Comparison of ENCODE assay signal across 16 cellular contexts in the genomic region with DNA sequence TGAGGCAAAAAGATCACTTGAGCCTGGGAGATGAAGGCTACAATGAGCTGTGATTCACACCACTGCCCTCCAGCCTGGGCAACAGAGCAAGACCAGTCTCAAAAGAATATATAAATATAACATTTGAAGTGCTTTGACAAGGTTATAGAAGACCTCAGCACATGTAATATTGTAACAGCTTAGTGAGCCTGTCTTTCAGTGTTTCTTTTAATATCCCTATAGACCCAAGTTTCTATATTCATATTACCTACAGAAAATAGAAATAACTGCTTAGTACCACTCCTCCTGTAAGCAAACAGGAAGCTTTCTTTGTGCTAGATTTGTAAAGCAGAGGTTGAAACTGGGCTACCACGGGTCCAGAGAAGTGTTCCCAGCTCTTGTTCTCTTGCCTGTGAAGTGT.
DNase-seq lines count a peak whose midpoint lies in the region; ATAC-seq, FAIRE-seq and TF ChIP-seq lines count a peak whose summit lies in the region.
"Had no signal": no experiment of that assay in that cellular context is flagged by ENCODE, and none has a peak within 500 bp of the region (broad histone marks: within the 10 kb centered on the region; RNA-seq: fewer than 3 reads in every experiment).

No MANE protein-coding gene starts in this region.

- no peaks in the 10 kb centered on the region for H3K27me3 Mint-ChIP-seq in activated CD4-positive, alpha-beta T cell treated with anti-CD3 and anti-CD28 coated beads, Interleukin-2, amount 10 ng/mL, durations not matched to agents 24 days and 14 days
- H3K27me3 Mint-ChIP-seq in activated T-helper 2 cell treated with anti-CD3 and anti-CD28 coated beads, Interferon-gamma antibody, Interleukin-2, Interleukin-4, amounts not matched to agents 10 μg/mL and 5 μg/mL and 100 μg/mL, durations not matched to agents 14 hours and 24 hours and 36 hours (ENCODE audit: low read depth) = no peaks in the 10 kb centered on the region

- no peaks in the 10 kb centered on the region for H4K20me1 ChIP-seq in Karpas-422 (ENCODE audit: insufficient read depth, low read depth, low read length)

- H3K27ac Mint-ChIP-seq in activated CD4-positive, alpha-beta T cell treated with anti-CD3 and anti-CD28 coated beads, Interleukin-2, amount 10 ng/mL, durations not matched to agents 24 days and 14 days = no peak overlapping the region
- H3K27ac Mint-ChIP-seq in activated T-helper 2 cell treated with anti-CD3 and anti-CD28 coated beads, Interferon-gamma antibody, Interleukin-2, Interleukin-4, amounts not matched to agents 10 μg/mL and 5 μg/mL and 100 μg/mL, durations not matched to agents 14 hours and 24 hours and 36 hours = no peak overlapping the region

- no peaks in the 10 kb centered on the region for H3K9me2 ChIP-seq in Karpas-422 (replicated peaks; ENCODE audit: insufficient read depth, low read length)

- DNase-seq in NCI-H2029 (lab: John Stamatoyannopoulos, UW) (peak; percentile 42), NCI-H2029 treated with DMSO at 0.1 percent for 48 hours (lab: John Stamatoyannopoulos, UW) (no peak), Karpas-422 (peak; percentile 95), pancreas (no peak), esophagus muscularis mucosa (ENCODE audit: extremely low spot score) (no peak)
- no peak for DNase-seq in activated CD4-positive, alpha-beta T cell treated with anti-CD3 and anti-CD28 coated beads, Interleukin-2, amount 10 ng/mL, durations not matched to agents 24 days and 14 days
- DNase-seq in activated T-helper 2 cell treated with anti-CD3 and anti-CD28 coated beads, Interferon-gamma antibody, Interleukin-2, Interleukin-4, amounts not matched to agents 10 μg/mL and 5 μg/mL and 100 μg/mL, durations not matched to agents 14 hours and 24 hours and 36 hours (ENCODE audit: low spot score) = no peak
- DNase-seq: adrenal gland, NCI-H1436 treated with DMSO at 0.1 percent for 48 hours, NCI-H69, SHP77 had no signal

- H3K27me3 ChIP-seq in Karpas-422 (ENCODE audit: low read length) = no peaks in the 10 kb centered on the region
- no peaks in the 10 kb centered on the region for H3K27me3 ChIP-seq in pancreas
- no peaks in the 10 kb centered on the region for H3K27me3 ChIP-seq in esophagus muscularis mucosa
- H3K27me3 ChIP-seq: adrenal gland had no signal

- H3K79me2 ChIP-seq in Karpas-422 (ENCODE audit: low read length) = peaks cover 86% of the 10 kb centered on the region

- H3K27ac ChIP-seq in Karpas-422 (ENCODE audit: low read length) (peak overlapping the region; percentile 63), pancreas (no peak overlapping the region), esophagus muscularis mucosa (replicated peaks in 1 of 4) (no peak overlapping the region)
- H3K27ac ChIP-seq: 22Rv1, adrenal gland, thoracic aorta had no signal

- H3K4me2 ChIP-seq in Karpas-422 (ENCODE audit: low read depth, low read length, poor library complexity, severe bottlenecking) = peak overlapping the region; percentile 14

- peak overlapping the region; percentile 0; the same call in 1 of the 2 replicates for H3K4me3 ChIP-seq in Karpas-422 (ENCODE audit: low read length)
- no peak overlapping the region for H3K4me3 ChIP-seq in pancreas
- H3K4me3 ChIP-seq in esophagus muscularis mucosa = no peak overlapping the region
- H3K4me3 ChIP-seq: adrenal gland, thoracic aorta had no signal

- H3K36me3 ChIP-seq in Karpas-422 (ENCODE audit: insufficient read depth, low read length) (peaks cover 20% of the 10 kb centered on the region; the same call in 1 of the 2 replicates), pancreas (no peaks in the 10 kb centered on the region), esophagus muscularis mucosa (peaks cover 0 to 16% (median 6%) of the 10 kb centered on the region in 4 donors)
- H3K36me3 ChIP-seq: adrenal gland, thoracic aorta had no signal

- H3K4me1 Mint-ChIP-seq in activated CD4-positive, alpha-beta T cell treated with anti-CD3 and anti-CD28 coated beads, Interleukin-2, amount 10 ng/mL, durations not matched to agents 24 days and 14 days = no peaks in the 10 kb centered on the region
- peaks cover 18% of the 10 kb centered on the region for H3K4me1 Mint-ChIP-seq in activated T-helper 2 cell treated with anti-CD3 and anti-CD28 coated beads, Interferon-gamma antibody, Interleukin-2, Interleukin-4, amounts not matched to agents 10 μg/mL and 5 μg/mL and 100 μg/mL, durations not matched to agents 14 hours and 24 hours and 36 hours (ENCODE audit: low read depth)

- 86 to 97% methylated on average over 1 of the region's 1 CpG for WGBS in pancreas, 2 donors
- WGBS in esophagus muscularis mucosa = 83% methylated on average over 1 of the region's 1 CpG

- TF ChIP-seq CTCF in pancreas (IDR thresholded peaks at IDR 0.05) (no peak), esophagus muscularis mucosa (IDR thresholded peaks at IDR 0.05) (no peak)

- H3K4me1 ChIP-seq in Karpas-422 (ENCODE audit: low read length) = peaks cover 68% of the 10 kb centered on the region
- peaks cover 14 to 24% (median 20%) of the 10 kb centered on the region in 3 donors for H3K4me1 ChIP-seq in pancreas
- H3K4me1 ChIP-seq in esophagus muscularis mucosa = peaks cover 20 to 38% (median 35%) of the 10 kb centered on the region in 4 donors

- TF ChIP-seq POLR2A in esophagus muscularis mucosa (IDR thresholded peaks at IDR 0.05; ENCODE audit: low read depth) = no peak

- H3K9ac ChIP-seq in Karpas-422 (ENCODE audit: low read length) = peak overlapping the region; percentile 3; the same call in 1 of the 2 replicates

- FAIRE-seq in pancreas (lab: Jason Lieb, UNC) = no peak
- FAIRE-seq: keratinocyte had no signal

- H3K4me3 Mint-ChIP-seq in activated CD4-positive, alpha-beta T cell treated with anti-CD3 and anti-CD28 coated beads, Interleukin-2, amount 10 ng/mL, durations not matched to agents 24 days and 14 days = no peak overlapping the region
- no peak overlapping the region for H3K4me3 Mint-ChIP-seq in activated T-helper 2 cell treated with anti-CD3 and anti-CD28 coated beads, Interferon-gamma antibody, Interleukin-2, Interleukin-4, amounts not matched to agents 10 μg/mL and 5 μg/mL and 100 μg/mL, durations not matched to agents 14 hours and 24 hours and 36 hours (ENCODE audit: low read depth)

- H2AFZ ChIP-seq in Karpas-422 (ENCODE audit: low read length) = no peak overlapping the region

- TF ChIP-seq EP300 in esophagus muscularis mucosa (IDR thresholded peaks at IDR 0.05) = no peak

- intact Hi-C loops in pancreas (cut with DNase I) (no loop called here), esophagus muscularis mucosa (cut with DNase I) (no loop called here)
- intact Hi-C loops in activated CD4-positive, alpha-beta T cell treated with anti-CD3 and anti-CD28 coated beads, Interleukin-2, amount 10 ng/mL, durations not matched to agents 24 days and 14 days (cut with micrococcal nuclease) = no loop called here
- intact Hi-C loops in activated T-helper 2 cell treated with anti-CD3 and anti-CD28 coated beads, Interferon-gamma antibody, Interleukin-2, Interleukin-4, amounts not matched to agents 10 μg/mL and 5 μg/mL and 100 μg/mL, durations not matched to agents 14 hours and 24 hours and 36 hours (cut with micrococcal nuclease) = loop anchor here (10.0 kb wide), 1 partner anchor 93 kb away; a partner anchor contains a TSS

- H3K36me3 Mint-ChIP-seq in activated CD4-positive, alpha-beta T cell treated with anti-CD3 and anti-CD28 coated beads, Interleukin-2, amount 10 ng/mL, durations not matched to agents 24 days and 14 days (ENCODE audit: low read depth) = no peaks in the 10 kb centered on the region
- peaks cover 8% of the 10 kb centered on the region for H3K36me3 Mint-ChIP-seq in activated T-helper 2 cell treated with anti-CD3 and anti-CD28 coated beads, Interferon-gamma antibody, Interleukin-2, Interleukin-4, amounts not matched to agents 10 μg/mL and 5 μg/mL and 100 μg/mL, durations not matched to agents 14 hours and 24 hours and 36 hours (ENCODE audit: low read depth)

- ATAC-seq in HG02798 (IDR thresholded peaks at IDR 0.05; ENCODE audit: poor library complexity, unreplicated experiment) = peak; percentile 48
- ATAC-seq in pancreas = no peak
- ATAC-seq: sciatic nerve had no signal

- H3K9me3 Mint-ChIP-seq in activated CD4-positive, alpha-beta T cell treated with anti-CD3 and anti-CD28 coated beads, Interleukin-2, amount 10 ng/mL, durations not matched to agents 24 days and 14 days = no peaks in the 10 kb centered on the region
- no peaks in the 10 kb centered on the region for H3K9me3 Mint-ChIP-seq in activated T-helper 2 cell treated with anti-CD3 and anti-CD28 coated beads, Interferon-gamma antibody, Interleukin-2, Interleukin-4, amounts not matched to agents 10 μg/mL and 5 μg/mL and 100 μg/mL, durations not matched to agents 14 hours and 24 hours and 36 hours

- H3K9me3 ChIP-seq in Karpas-422 (ENCODE audit: low read length) (no peaks in the 10 kb centered on the region), pancreas (no peaks in the 10 kb centered on the region), esophagus muscularis mucosa (no peaks in the 10 kb centered on the region)
- H3K9me3 ChIP-seq: adrenal gland, thoracic aorta had no signal

Comparison
In these comparisons a context has a peak if more than half of its experiments do, and no peak if none do; other contexts are left out.
1. DNase-seq: peak in NCI-H2029 (single experiment) and Karpas-422 (single experiment); none in NCI-H2029 treated with DMSO at 0.1 percent for 48 hours (single experiment), pancreas (0 of 6), activated CD4-positive, alpha-beta T cell treated with anti-CD3 and anti-CD28 coated beads, Interleukin-2, amount 10 ng/mL, durations not matched to agents 24 days and 14 days (single experiment), esophagus muscularis mucosa (single experiment) and activated T-helper 2 cell treated with anti-CD3 and anti-CD28 coated beads, Interferon-gamma antibody, Interleukin-2, Interleukin-4, amounts not matched to agents 10 μg/mL and 5 μg/mL and 100 μg/mL, durations not matched to agents 14 hours and 24 hours and 36 hours (single experiment).